In genomic region chr1:5872886-5873285, GRCh38 we compare ENCODE assay signal across 8 cellular contexts.
"Had no signal": no experiment of that assay in that cellular context is flagged by ENCODE, and none has a peak within 500 bp of the region (broad histone marks: within the 10 kb centered on the region; RNA-seq: fewer than 3 reads in every experiment).

No MANE protein-coding gene starts in this region.

- H3K4me2 ChIP-seq: KMS-11 had no signal

- H3K9ac ChIP-seq: KMS-11 had no signal

- ATAC-seq: HepG2, K562 had no signal

- H3K27ac ChIP-seq: HL-60, KMS-11 had no signal

- FAIRE-seq: HepG2, HTR-8/SVneo, K562 had no signal

- DNase-seq: IMR-90, KBM-7, KG1 had no signal

- H3K4me3 ChIP-seq: K562 had no signal
